ENCODE assay signal across 17 cellular contexts in the genomic region with DNA sequence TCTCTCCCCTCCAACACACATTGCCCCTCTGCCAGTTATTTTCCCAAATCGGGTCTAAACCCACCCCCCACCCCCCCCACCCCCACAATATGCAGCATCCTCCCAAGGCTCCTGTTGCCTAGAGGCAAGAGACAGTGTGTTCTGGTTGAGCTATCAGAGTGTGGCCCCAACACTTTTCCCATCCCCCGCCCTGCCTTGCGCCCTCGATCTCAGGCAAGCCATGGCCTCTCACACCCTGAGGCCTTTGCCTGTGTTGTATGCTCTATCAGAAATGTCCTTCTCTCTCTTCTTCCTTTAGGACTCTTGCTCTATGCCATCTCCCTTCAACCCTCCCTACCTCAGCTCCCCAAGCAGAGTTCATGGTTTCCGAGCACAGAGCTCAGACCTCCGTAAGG. TPM values are rescaled to one million over a fixed set of nuclear protein-coding genes. Genes with fewer than 3 reads are reported as not detected.
DNase-seq lines count a peak whose midpoint lies in the region; ATAC-seq, FAIRE-seq and TF ChIP-seq lines count a peak whose summit lies in the region.
"Had no signal": no experiment of that assay in that cellular context is flagged by ENCODE, and none has a peak within 500 bp of the region (broad histone marks: within the 10 kb centered on the region; RNA-seq: fewer than 3 reads in every experiment).

No MANE protein-coding gene starts in this region.

- H3K18ac ChIP-seq in H1 (ENCODE audit: extremely low read depth, low read length), result 0 out of 2 replicates have a peak overlapping the region, but pooled peaks have one; percentile 26

- H2AFZ ChIP-seq in HepG2 (ENCODE audit: low read length), result no peak overlapping the region
- peak overlapping the region; percentile 99 for H2AFZ ChIP-seq in H1 (ENCODE audit: low read length)

- peak overlapping the region; percentile 81 for H3K4me2 ChIP-seq in HepG2 (ENCODE audit: low read depth, low read length)
- H3K4me2 ChIP-seq in H1 (ENCODE audit: insufficient read depth in 1 of 2, low read depth in 2 of 2, low read length in 2 of 2), result 0 out of 4 replicates have a peak overlapping the region, but pooled peaks of 1 of the 2 experiments have one; percentile 13
- H3K4me2 ChIP-seq: KMS-11 had no signal

- H3K36me3 Mint-ChIP-seq in nephron progenitor cell (ENCODE audit: low read depth), result peaks cover under 1% of the 10 kb centered on the region
- no peaks in the 10 kb centered on the region for H3K36me3 Mint-ChIP-seq in activated T-helper 2 cell treated with anti-CD3 and anti-CD28 coated beads, Interferon-gamma antibody, Interleukin-2, Interleukin-4, amounts not matched to agents 10 μg/mL and 5 μg/mL and 100 μg/mL, durations not matched to agents 14 hours and 24 hours and 36 hours (ENCODE audit: low read depth)

- no peak overlapping the region for H2BK120ac ChIP-seq in H1 (replicated peaks; ENCODE audit: low read depth, low read length)

- no peak overlapping the region; the same call in 1 of the 2 replicates for H2BK5ac ChIP-seq in H1 (ENCODE audit: low read depth, low read length)

- no peaks in the 10 kb centered on the region for H3K79me2 ChIP-seq in HepG2 (ENCODE audit: insufficient read depth, low read length)
- no peaks in the 10 kb centered on the region for H3K79me2 ChIP-seq in H1 (ENCODE audit: control insufficient read depth in 1 of 2, insufficient read depth in 2 of 2, low read length in 2 of 2)

- H3K36me3 ChIP-seq in HepG2 (replicated peaks in 1 of 2; ENCODE audit: control insufficient read depth in 1 of 2, insufficient read depth in 2 of 2, low read length in 2 of 2), result no peaks in the 10 kb centered on the region
- no peaks in the 10 kb centered on the region for H3K36me3 ChIP-seq in right lobe of liver
- no peaks in the 10 kb centered on the region for H3K36me3 ChIP-seq in H1 (ENCODE audit: control insufficient read depth in 2 of 4, insufficient read depth in 4 of 4, low read length in 3 of 4)
- H3K36me3 ChIP-seq: Peyer's patch had no signal

- H3K9ac ChIP-seq in HepG2 (ENCODE audit: insufficient read depth, low read depth, low read length) (no peak overlapping the region), H1 (replicated peaks in 1 of 4; ENCODE audit: extremely low read depth in 1 of 4, low read depth in 3 of 4, low read length in 3 of 4) (no peak overlapping the region)
- H3K9ac ChIP-seq: KMS-11 had no signal

- no peak overlapping the region for H3K27ac ChIP-seq in HepG2 (ENCODE audit: extremely low read length, insufficient read depth, low read length)
- no peak overlapping the region for H3K27ac ChIP-seq in right lobe of liver
- no peak overlapping the region for H3K27ac ChIP-seq in H1 (ENCODE audit: low read depth, low read length)
- H3K27ac ChIP-seq: C4-2B, KMS-11, Peyer's patch had no signal

- H3K79me1 ChIP-seq in H1 (ENCODE audit: low read depth, low read length), result no peaks in the 10 kb centered on the region

- no TSS peak for BruUV-seq in HepG2 (replicated peaks; lab: Mats Ljungman, UMichigan)

- H3K27me3 ChIP-seq in HepG2 (ENCODE audit: control insufficient read depth in 1 of 2, insufficient read depth in 2 of 2, low read length in 2 of 2) (no peaks in the 10 kb centered on the region; a peak in 2 of 5 replicates), right lobe of liver (no peaks in the 10 kb centered on the region), H1 (replicated peaks in 1 of 4; ENCODE audit: control insufficient read depth in 3 of 4, extremely low read depth in 1 of 4, insufficient read depth in 3 of 4, low read length in 3 of 4) (no peaks in the 10 kb centered on the region; a peak in 1 of 7 replicates)
- H3K27me3 ChIP-seq: Peyer's patch had no signal

- H3K23me2 ChIP-seq in H1 (ENCODE audit: low read depth, low read length), result no peaks in the 10 kb centered on the region

- H4K20me1 ChIP-seq in HepG2 (ENCODE audit: insufficient read depth, low read length) (no peaks in the 10 kb centered on the region), H1 (replicated peaks in 1 of 2; ENCODE audit: control insufficient read depth in 1 of 2, insufficient read depth in 2 of 2, low read length in 2 of 2) (no peaks in the 10 kb centered on the region)

- no peak overlapping the region for H2AK5ac ChIP-seq in H1 (ENCODE audit: low read depth, low read length)

- CTCF ChIA-PET in HepG2 (lab: Yijun Ruan, JAX; ENCODE audit: low intra/inter-chr PET ratio, low total read pairs) (no interaction called here), H1 (lab: Charles Lee; ENCODE audit: partially characterized antibody) (interaction anchor here (0.8 to 4.1 kb wide), 6 partner anchors 10 to 127 kb away, joined by 3 to 25 read pairs (median 4); a partner anchor contains a TSS)

- H4K8ac ChIP-seq in H1 (ENCODE audit: extremely low read depth, insufficient read depth, low read length), result peak overlapping the region; percentile 39; the same call in 1 of the 2 replicates

- in situ Hi-C loops in HepG2 (cut with HindIII; ENCODE audit: extremely low pct_ligation_motif_present, low pct_unique_long_range_greater_than_20kb), result no loop called here

- 40% methylated on average over 6 of the region's 6 CpGs for WGBS in HepG2 (ENCODE audit: low lambda C conversion rate)
- WGBS in right lobe of liver (ENCODE audit: insufficient coverage, low coverage, low lambda C conversion rate, missing lambda C conversion rate), result 74% methylated on average over 6 of the region's 6 CpGs
- WGBS in H1 (ENCODE audit: extremely low coverage in 1 of 2, insufficient coverage in 1 of 2, insufficient read length in 1 of 2, insufficient replicate concordance in 2 of 2, low coverage in 1 of 2, low lambda C conversion rate in 2 of 2, missing lambda C conversion rate in 1 of 2), 2 experiments, result 89% methylated on average over 6 of the region's 6 CpGs; no CpG with 5 or more reads in 1 of the 2 experiments

- H3K27me3 Mint-ChIP-seq in nephron progenitor cell (ENCODE audit: low read depth, poor library complexity), result peaks cover 35% of the 10 kb centered on the region
- peaks cover 17% of the 10 kb centered on the region for H3K27me3 Mint-ChIP-seq in activated T-helper 2 cell treated with anti-CD3 and anti-CD28 coated beads, Interferon-gamma antibody, Interleukin-2, Interleukin-4, amounts not matched to agents 10 μg/mL and 5 μg/mL and 100 μg/mL, durations not matched to agents 14 hours and 24 hours and 36 hours (ENCODE audit: low read depth)

- TF ChIP-seq RAD21 in HepG2 (CRISPR knock-in tag; IDR thresholded peaks at IDR 0.05) (no peak), H1 (IDR thresholded peaks at IDR 0.05 in 1 of 2, conservative IDR thresholded peaks at IDR 0.05 in 1 of 2; ENCODE audit: low read depth in 2 of 2, low read length in 2 of 2) (no peak)

- H3K14ac ChIP-seq in H1 (ENCODE audit: insufficient read length), result no peak overlapping the region

- H3K4ac ChIP-seq in H1 (replicated peaks; ENCODE audit: insufficient read length, low read depth, low read length), result peak overlapping the region; percentile 49

- peak overlapping the region; percentile 56 for H3K4me3 Mint-ChIP-seq in nephron progenitor cell
- H3K4me3 Mint-ChIP-seq in activated T-helper 2 cell treated with anti-CD3 and anti-CD28 coated beads, Interferon-gamma antibody, Interleukin-2, Interleukin-4, amounts not matched to agents 10 μg/mL and 5 μg/mL and 100 μg/mL, durations not matched to agents 14 hours and 24 hours and 36 hours (ENCODE audit: low read depth), result no peak overlapping the region

- H4K5ac ChIP-seq in H1 (ENCODE audit: insufficient read length, low read depth, low read length), result no peak overlapping the region

- peak overlapping the region; percentile 43; the same call in 1 of the 2 replicates for H2BK20ac ChIP-seq in H1 (ENCODE audit: low read length)

- no peak overlapping the region for H3K23ac ChIP-seq in H1 (ENCODE audit: insufficient read length)

- FAIRE-seq in HepG2 (lab: Jason Lieb, UNC) (no peak), H1 (lab: Jason Lieb, UNC) (no peak)
- FAIRE-seq: GM18507 had no signal

- peak; percentile 17; the same call in 2 of the 3 replicates for ATAC-seq in HepG2
- no peak for ATAC-seq in right lobe of liver

- H3K27ac Mint-ChIP-seq in nephron progenitor cell, result no peak overlapping the region
- H3K27ac Mint-ChIP-seq in activated T-helper 2 cell treated with anti-CD3 and anti-CD28 coated beads, Interferon-gamma antibody, Interleukin-2, Interleukin-4, amounts not matched to agents 10 μg/mL and 5 μg/mL and 100 μg/mL, durations not matched to agents 14 hours and 24 hours and 36 hours, result no peak overlapping the region

- peaks cover 45% of the 10 kb centered on the region for H3K4me1 Mint-ChIP-seq in nephron progenitor cell
- H3K4me1 Mint-ChIP-seq in activated T-helper 2 cell treated with anti-CD3 and anti-CD28 coated beads, Interferon-gamma antibody, Interleukin-2, Interleukin-4, amounts not matched to agents 10 μg/mL and 5 μg/mL and 100 μg/mL, durations not matched to agents 14 hours and 24 hours and 36 hours (ENCODE audit: low read depth), result no peaks in the 10 kb centered on the region

- H2BK12ac ChIP-seq in H1 (ENCODE audit: low read depth, low read length), result peak overlapping the region; percentile 55; the same call in 1 of the 2 replicates

- TF ChIP-seq POLR2A in HepG2 (IDR thresholded peaks at IDR 0.05; ENCODE audit: insufficient read depth in 1 of 2, low read depth in 2 of 2, low read length in 2 of 2), result no peak
- TF ChIP-seq POLR2A in right lobe of liver (IDR thresholded peaks at IDR 0.05), result no peak
- TF ChIP-seq POLR2A in H1 (IDR thresholded peaks at IDR 0.05; ENCODE audit: control extremely low read depth in 1 of 2, low read depth in 2 of 2, low read length in 2 of 2), result no peak

- H2BK15ac ChIP-seq in H1 (ENCODE audit: low read length), result no peak overlapping the region

- H3K56ac ChIP-seq in H1 (replicated peaks; ENCODE audit: insufficient read length, low read depth, low read length), result no peak overlapping the region

- no peaks in the 10 kb centered on the region for H3K9me3 Mint-ChIP-seq in nephron progenitor cell
- H3K9me3 Mint-ChIP-seq in activated T-helper 2 cell treated with anti-CD3 and anti-CD28 coated beads, Interferon-gamma antibody, Interleukin-2, Interleukin-4, amounts not matched to agents 10 μg/mL and 5 μg/mL and 100 μg/mL, durations not matched to agents 14 hours and 24 hours and 36 hours, result no peaks in the 10 kb centered on the region

- DNase-seq in HepG2 (ENCODE audit: low spot score), result no peak
- DNase-seq in right lobe of liver, result no peak
- no peak for DNase-seq in H1 (ENCODE audit: low read depth in 1 of 2, low spot score in 2 of 2)
- DNase-seq in nephron progenitor cell, result no peak
- no peak for DNase-seq in NK-92 (lab: John Stamatoyannopoulos, UW; ENCODE audit: unreplicated experiment)
- DNase-seq in NCI-H1694 (lab: John Stamatoyannopoulos, UW), result no peak
- no peak for DNase-seq in stimulated activated CD8-positive, alpha-beta memory T cell treated with anti-CD3 and anti-CD28 coated beads, Interleukin-4, amount 100 ng/mL, for 48 hours
- no peak for DNase-seq in activated T-helper 2 cell treated with anti-CD3 and anti-CD28 coated beads, Interferon-gamma antibody, Interleukin-2, Interleukin-4, amounts not matched to agents 10 μg/mL and 5 μg/mL and 100 μg/mL, durations not matched to agents 14 hours and 24 hours and 36 hours (ENCODE audit: low spot score)
- DNase-seq: 8988T, NCI-H1092 treated with DMSO at 0.1 percent for 48 hours, NCI-H1694 treated with DMSO at 0.1 percent for 48 hours, NCI-H748 treated with DMSO at 0.1 percent for 48 hours, Peyer's patch, Right ventricle myocardium superior had no signal

- peak overlapping the region; percentile 11 for H4K91ac ChIP-seq in H1 (replicated peaks; ENCODE audit: insufficient read length, low read length)

- TF ChIP-seq CTCF in HepG2 (CRISPR knock-in tag; IDR thresholded peaks at IDR 0.05) (no peak), right lobe of liver (IDR thresholded peaks at IDR 0.05) (no peak), H1 (IDR thresholded peaks at IDR 0.05; ENCODE audit: control extremely low read depth in 1 of 3, insufficient read depth in 1 of 3, low read depth in 1 of 3, low read length in 3 of 3) (no peak), nephron progenitor cell (IDR thresholded peaks at IDR 0.05) (no peak)

- POLR2A ChIA-PET in HepG2 (lab: Yijun Ruan, JAX) (interaction anchor here (1.4 kb wide), 1 partner anchor 9 kb away, joined by 4 read pairs; no protein-coding TSS in a partner anchor), H1 (lab: Charles Lee; ENCODE audit: partially characterized antibody) (interaction anchor here (0.9 to 1.0 kb wide), 2 partner anchors 64 to 111 kb away, joined by 3 read pairs; no protein-coding TSS in a partner anchor)

- no peak for TF ChIP-seq EP300 in HepG2 (IDR thresholded peaks at IDR 0.05; ENCODE audit: low read depth in 2 of 2, low read length in 2 of 2)
- TF ChIP-seq EP300 in HepG2 (CRISPR knock-in tag; IDR thresholded peaks at IDR 0.05; ENCODE audit: borderline replicate concordance), result no peak
- no peak for TF ChIP-seq EP300 in H1 (IDR thresholded peaks at IDR 0.05; ENCODE audit: borderline replicate concordance in 1 of 2, low read depth in 2 of 2, low read length in 2 of 2)

- H3K4me1 ChIP-seq in HepG2 (ENCODE audit: insufficient read depth, low read length), result peaks cover 72% of the 10 kb centered on the region
- no peaks in the 10 kb centered on the region for H3K4me1 ChIP-seq in right lobe of liver
- H3K4me1 ChIP-seq in H1 (replicated peaks in 1 of 4; ENCODE audit: control insufficient read depth in 3 of 4, insufficient read depth in 4 of 4, low read length in 3 of 4), result peaks cover 0 to 4% (median 0%) of the 10 kb centered on the region in 4 experiments; a peak in 2 of 7 replicates
- H3K4me1 ChIP-seq: Peyer's patch had no signal

- intact Hi-C loops in HepG2 (cut with micrococcal nuclease; ENCODE audit: unreplicated experiment) (loop anchor here (5.0 kb wide), 1 partner anchor 45 kb away; no protein-coding TSS in a partner anchor), right lobe of liver (cut with DNase I) (loop anchor here in 1 of 2 donors (10.0 kb wide), 1 partner anchor 137 kb away; no protein-coding TSS in a partner anchor)
- intact Hi-C loops in activated T-helper 2 cell treated with anti-CD3 and anti-CD28 coated beads, Interferon-gamma antibody, Interleukin-2, Interleukin-4, amounts not matched to agents 10 μg/mL and 5 μg/mL and 100 μg/mL, durations not matched to agents 14 hours and 24 hours and 36 hours (cut with micrococcal nuclease), result no loop called here

- H3K4me3 ChIP-seq in HepG2 (replicated peaks in 1 of 3; ENCODE audit: insufficient read depth in 1 of 3, low read depth in 2 of 3, low read length in 3 of 3), result peak overlapping the region in 1 of 3 experiments; percentile 63; a peak in 1 of 6 replicates
- H3K4me3 ChIP-seq in right lobe of liver, result no peak overlapping the region
- no peak overlapping the region for H3K4me3 ChIP-seq in H1 (ENCODE audit: extremely low read depth in 1 of 4, insufficient read depth in 2 of 4, low read depth in 3 of 4, low read length in 4 of 4)
- H3K4me3 ChIP-seq: Peyer's patch had no signal

- no peaks in the 10 kb centered on the region for H3K9me3 ChIP-seq in HepG2 (ENCODE audit: low read length)
- no peaks in the 10 kb centered on the region for H3K9me3 ChIP-seq in right lobe of liver
- no peaks in the 10 kb centered on the region for H3K9me3 ChIP-seq in H1 (ENCODE audit: insufficient read depth in 2 of 2, low read depth in 1 of 2, low read length in 1 of 2)
- H3K9me3 ChIP-seq: Peyer's patch had no signal

RNA-seq across cellular contexts. Expression of a gene that starts 9.5 kb away (rescaled TPM):
- total RNA-seq in HepG2 (2016; rRNA removed; fragmentation: Illumina TruSeq; extraction: Trizol) (10.6 and 12.0 TPM in 2 replicates), right lobe of liver (10 to 100 TPM in 1 of 6 experiments, 1 to 10 TPM in 5; 3.5 to 11.2 (median 6.2) TPM)
- 5.6 and 8.3 TPM in 2 replicates for total RNA-seq in HepG2 (2016; cell fraction: cytosol; rRNA removed; fragmentation: Illumina TruSeq; extraction: Trizol; ENCODE audit: low read depth)
- total RNA-seq in HepG2 (2016; cell fraction: insoluble cytoplasmic fraction; rRNA removed; fragmentation: Illumina TruSeq; extraction: Trizol), result 10.0 and 12.7 TPM in 2 replicates
- 5.3 and 6.5 TPM in 2 replicates for total RNA-seq in HepG2 (2016; cell fraction: membrane; rRNA removed; fragmentation: Illumina TruSeq; extraction: Trizol)
- total RNA-seq in HepG2 (2016; cell fraction: nucleus; rRNA removed; fragmentation: Illumina TruSeq; extraction: Trizol), result 19.5 and 21.6 TPM in 2 replicates
- polyA plus RNA-seq in HepG2 (2011; rRNA removed) (9.3 and 13.5 TPM in 2 replicates), H1 (2011; rRNA removed) (1.3 and 1.6 TPM in 2 replicates)
- polyA plus RNA-seq in HepG2 (2011; cell fraction: cytosol; rRNA removed), result 4.2 and 6.2 TPM in 2 replicates
- 25.1 and 30.9 TPM in 2 replicates for polyA plus RNA-seq in HepG2 (2011; cell fraction: nucleus; rRNA removed)
- polyA plus RNA-seq in HepG2 (2012), result 7.4 and 11.8 TPM in 2 replicates
- 0.66 and 1.2 TPM in 2 replicates for polyA plus RNA-seq in HepG2 (2016; cell fraction: cytosol; fragmentation: Illumina TruSeq; extraction: Trizol; ENCODE audit: low read depth)
- 8.6 and 8.8 TPM in 2 replicates for polyA plus RNA-seq in HepG2 (2016; cell fraction: insoluble cytoplasmic fraction; fragmentation: Illumina TruSeq; extraction: Trizol; ENCODE audit: low read depth)
- polyA plus RNA-seq in HepG2 (2016; cell fraction: membrane; fragmentation: Illumina TruSeq; extraction: Trizol; ENCODE audit: low read depth), result 1.7 and 1.9 TPM in 2 replicates
- 24.2 and 25.3 TPM in 2 replicates for polyA plus RNA-seq in HepG2 (2016; cell fraction: nucleus; fragmentation: Illumina TruSeq; extraction: Trizol; ENCODE audit: insufficient read depth, low read depth)
- polyA minus RNA-seq in HepG2 (2011; rRNA and poly(A)+ RNA removed; ENCODE audit: low replicate concordance), result 9.4 and 18.5 TPM in 2 replicates
- 4.8 and 5.4 TPM in 2 replicates for polyA minus RNA-seq in HepG2 (2011; cell fraction: cytosol; rRNA and poly(A)+ RNA removed)
- polyA minus RNA-seq in HepG2 (2011; cell fraction: nucleus; rRNA and poly(A)+ RNA removed), result 36.2 and 51.6 TPM in 2 replicates
- 2.8 and 3.6 TPM in 2 replicates for total RNA-seq in H1 (2021; fragmentation: NEBNext Ultra II Directional; extraction: Animal tissue kit (Norgen Biotek cat#: 25700))
- 2.1 TPM for polyA plus RNA-seq in H1 (2011; cell fraction: cytosol; rRNA removed)
- polyA plus RNA-seq in H1 (2011; cell fraction: nucleus; rRNA removed), result 4.1 TPM
- 1.9 to 3.2 TPM (median 2.5 TPM) in 4 replicates for polyA plus RNA-seq in H1 (2012, experiment 1 of 2)
- polyA plus RNA-seq in H1 (2012, experiment 2 of 2), result 0.34 TPM
- polyA plus RNA-seq in H1 (2013, experiment 1 of 2), result 1.7 TPM
- 1.9 TPM for polyA plus RNA-seq in H1 (2013, experiment 2 of 2)
- 8.0 and 8.7 TPM in 2 replicates for polyA minus RNA-seq in H1 (2011; rRNA and poly(A)+ RNA removed)
- 5.2 TPM for polyA minus RNA-seq in H1 (2011; cell fraction: cytosol; rRNA and poly(A)+ RNA removed)
- polyA minus RNA-seq in H1 (2011; cell fraction: nucleus; rRNA and poly(A)+ RNA removed), result 8.1 TPM
- 0.90 and 1.4 TPM in 2 replicates for total RNA-seq in activated T-helper 2 cell treated with anti-CD3 and anti-CD28 coated beads, Interferon-gamma antibody, Interleukin-2, Interleukin-4, amounts not matched to agents 10 μg/mL and 5 μg/mL and 100 μg/mL, durations not matched to agents 14 hours and 24 hours and 36 hours
